ENCODE assay signal across 8 cellular contexts in genomic region chrX:69163936-69164741, GRCh38. TPM values are rescaled to one million over a fixed set of nuclear protein-coding genes. Genes with fewer than 3 reads are reported as not detected.
DNase-seq lines count a peak whose midpoint lies in the region; ATAC-seq, FAIRE-seq and TF ChIP-seq lines count a peak whose summit lies in the region.

No MANE protein-coding gene starts in this region.

- FAIRE-seq in astrocyte (lab: Jason Lieb, UNC): peak; percentile 52
- no peak for FAIRE-seq in RCC 7860 (lab: Jason Lieb, UNC)

- H3K4me1 ChIP-seq in astrocyte (ENCODE audit: insufficient read depth, low read length) (peaks cover 5% of the 10 kb centered on the region), iPS DF 6.9 (ENCODE audit: control insufficient read depth, insufficient read depth, low read length) (no peaks in the 10 kb centered on the region; the same call in 1 of the 2 replicates)

- H2AFZ ChIP-seq in astrocyte (ENCODE audit: low read depth, low read length): no peak overlapping the region

- H3K27me3 ChIP-seq in astrocyte (ENCODE audit: insufficient read depth, low read length): no peaks in the 10 kb centered on the region
- no peaks in the 10 kb centered on the region for H3K27me3 ChIP-seq in iPS DF 6.9 (ENCODE audit: control insufficient read depth, insufficient read depth, low read length)

- H3K9me3 ChIP-seq in astrocyte (ENCODE audit: insufficient read depth, low read depth, low read length) (no peaks in the 10 kb centered on the region), iPS DF 6.9 (ENCODE audit: control insufficient read depth, insufficient read depth, low read length) (no peaks in the 10 kb centered on the region)

- no peaks in the 10 kb centered on the region for H3K9me3 Mint-ChIP-seq in astrocyte (ENCODE audit: unreplicated experiment)

- H3K4me1 Mint-ChIP-seq in astrocyte (ENCODE audit: low read depth, unreplicated experiment): peaks cover 12% of the 10 kb centered on the region

- no peaks in the 10 kb centered on the region for H3K27me3 Mint-ChIP-seq in astrocyte (ENCODE audit: low read depth, unreplicated experiment)

- no CpG with 5 or more reads among the region's 23 CpGs for WGBS in iPS DF 6.9 (ENCODE audit: insufficient coverage, insufficient read length)

- peak overlapping the region; percentile 74 for H3K4me3 ChIP-seq in astrocyte (ENCODE audit: insufficient read depth, low read depth, low read length)
- H3K4me3 ChIP-seq in iPS DF 6.9 (ENCODE audit: low read length): peak overlapping the region; percentile 87; the same call in 1 of the 2 replicates
- peak overlapping the region; percentile 53 to 77 (median 62) for H3K4me3 ChIP-seq in skin epidermis

- H3K27ac ChIP-seq in astrocyte (ENCODE audit: low read depth, low read length) (no peak overlapping the region), iPS DF 6.9 (ENCODE audit: low read length) (no peak overlapping the region), skin epidermis (peak overlapping the region in 8 of 21 experiments; percentile 33 to 82 (median 77))

- peak overlapping the region; percentile 88 for H3K4me3 Mint-ChIP-seq in astrocyte (ENCODE audit: unreplicated experiment)

- H3K36me3 ChIP-seq in astrocyte (ENCODE audit: insufficient read depth, low read length): peaks cover 5% of the 10 kb centered on the region
- peaks cover 4% of the 10 kb centered on the region; the same call in 1 of the 2 replicates for H3K36me3 ChIP-seq in iPS DF 6.9 (ENCODE audit: control insufficient read depth, insufficient read depth, low read length)

- H4K20me1 ChIP-seq in astrocyte (ENCODE audit: insufficient read depth, low read length): peaks cover 34% of the 10 kb centered on the region

- peak overlapping the region; percentile 64 for H3K27ac Mint-ChIP-seq in astrocyte (ENCODE audit: unreplicated experiment)

- ATAC-seq in GM18498 (IDR thresholded peaks at IDR 0.05; ENCODE audit: unreplicated experiment) (peak; percentile 75), HG03097 (IDR thresholded peaks at IDR 0.05; ENCODE audit: low FRiP score, unreplicated experiment) (peak; percentile 48)

- DNase-seq in T-helper 1 cell (peak; percentile 32 to 75 (median 45)), astrocyte (ENCODE audit: low read depth) (no peak), iPS DF 6.9 (ENCODE audit: low read depth, low spot score) (no peak), RCC 7860 (ENCODE audit: low spot score) (no peak), A172 (ENCODE audit: low spot score) (no peak)

- H3K36me3 Mint-ChIP-seq in astrocyte (ENCODE audit: low read depth, unreplicated experiment): peaks cover 10% of the 10 kb centered on the region

- no peak for TF ChIP-seq CTCF in astrocyte (IDR thresholded peaks at IDR 0.05; ENCODE audit: insufficient read depth, low read depth, low read length)

- H3K79me2 ChIP-seq in astrocyte (ENCODE audit: insufficient read depth, low read length): peaks cover 12% of the 10 kb centered on the region

- peak overlapping the region; percentile 87 for H3K9ac ChIP-seq in astrocyte (ENCODE audit: low read length)

- H3K4me2 ChIP-seq in astrocyte (ENCODE audit: low read length): peak overlapping the region; percentile 88

RNA-seq across cellular contexts. Expression of gene PJA1, which starts 1.1 kb away (rescaled TPM):
- total RNA-seq in astrocyte: 26.9 and 28.9 TPM in 2 replicates
- total RNA-seq in A172 (2014; rRNA removed; shearing (Covaris generic)): 32.1 and 35.5 TPM in 2 replicates

Comparison
In these comparisons a context has a peak if more than half of its experiments do, and no peak if none do; other contexts are left out.
1. DNase-seq: peak in T-helper 1 cell (5 of 5); none in astrocyte (single experiment), iPS DF 6.9 (single experiment), RCC 7860 (single experiment) and A172 (single experiment).
2. Peak in every context shown above with its lines, with median percentiles within 50 percentile points of each other: H3K4me3 ChIP-seq.